1 cellular context compared by ENCODE assay signal in the genomic region with DNA sequence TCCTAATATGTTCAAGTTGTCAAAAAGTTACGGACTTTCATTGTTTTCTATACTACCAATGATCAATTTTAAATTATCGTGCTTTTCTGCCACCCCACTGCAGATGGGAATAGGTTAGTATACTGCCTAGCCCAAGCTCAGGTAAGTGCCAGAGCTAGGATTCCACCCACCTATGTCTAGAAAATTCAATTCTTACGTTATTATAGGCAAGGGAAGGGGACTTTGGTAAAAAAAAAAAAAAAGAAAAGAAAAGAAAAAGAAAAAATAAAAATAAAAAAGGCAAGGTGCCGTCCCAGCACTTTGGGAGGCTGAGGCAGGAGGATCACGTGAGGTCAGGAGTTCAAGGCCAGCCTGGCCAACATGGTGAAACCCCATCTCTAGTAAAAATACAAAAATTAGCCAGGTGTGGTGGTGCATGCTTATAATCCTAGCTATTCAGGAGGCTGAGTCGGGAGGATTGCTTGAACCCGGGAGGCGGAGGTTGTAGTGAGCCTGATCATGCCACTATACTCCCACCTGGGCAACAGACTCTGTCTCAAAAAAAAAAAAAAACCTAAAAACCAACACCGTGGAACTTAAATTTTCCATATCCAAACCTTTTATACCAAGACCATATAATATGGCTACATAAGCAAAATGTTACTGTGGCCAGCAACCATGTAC.
TF ChIP-seq lines count a peak whose summit lies in the region.

No MANE protein-coding gene starts in this region.

TF ChIP-seq in K562, 482 proteins besides CTCF, POLR2A, EP300 and RAD21 (continued from another document):
- TF ChIP-seq, protein P1, sequence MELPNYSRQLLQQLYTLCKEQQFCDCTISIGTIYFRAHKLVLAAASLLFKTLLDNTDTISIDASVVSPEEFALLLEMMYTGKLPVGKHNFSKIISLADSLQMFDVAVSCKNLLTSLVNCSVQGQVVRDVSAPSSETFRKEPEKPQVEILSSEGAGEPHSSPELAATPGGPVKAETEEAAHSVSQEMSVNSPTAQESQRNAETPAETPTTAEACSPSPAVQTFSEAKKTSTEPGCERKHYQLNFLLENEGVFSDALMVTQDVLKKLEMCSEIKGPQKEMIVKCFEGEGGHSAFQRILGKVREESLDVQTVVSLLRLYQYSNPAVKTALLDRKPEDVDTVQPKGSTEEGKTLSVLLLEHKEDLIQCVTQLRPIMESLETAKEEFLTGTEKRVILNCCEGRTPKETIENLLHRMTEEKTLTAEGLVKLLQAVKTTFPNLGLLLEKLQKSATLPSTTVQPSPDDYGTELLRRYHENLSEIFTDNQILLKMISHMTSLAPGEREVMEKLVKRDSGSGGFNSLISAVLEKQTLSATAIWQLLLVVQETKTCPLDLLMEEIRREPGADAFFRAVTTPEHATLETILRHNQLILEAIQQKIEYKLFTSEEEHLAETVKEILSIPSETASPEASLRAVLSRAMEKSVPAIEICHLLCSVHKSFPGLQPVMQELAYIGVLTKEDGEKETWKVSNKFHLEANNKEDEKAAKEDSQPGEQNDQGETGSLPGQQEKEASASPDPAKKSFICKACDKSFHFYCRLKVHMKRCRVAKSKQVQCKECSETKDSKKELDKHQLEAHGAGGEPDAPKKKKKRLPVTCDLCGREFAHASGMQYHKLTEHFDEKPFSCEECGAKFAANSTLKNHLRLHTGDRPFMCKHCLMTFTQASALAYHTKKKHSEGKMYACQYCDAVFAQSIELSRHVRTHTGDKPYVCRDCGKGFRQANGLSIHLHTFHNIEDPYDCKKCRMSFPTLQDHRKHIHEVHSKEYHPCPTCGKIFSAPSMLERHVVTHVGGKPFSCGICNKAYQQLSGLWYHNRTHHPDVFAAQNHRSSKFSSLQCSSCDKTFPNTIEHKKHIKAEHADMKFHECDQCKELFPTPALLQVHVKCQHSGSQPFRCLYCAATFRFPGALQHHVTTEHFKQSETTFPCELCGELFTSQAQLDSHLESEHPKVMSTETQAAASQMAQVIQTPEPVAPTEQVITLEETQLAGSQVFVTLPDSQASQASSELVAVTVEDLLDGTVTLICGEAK (IDR thresholded peaks at IDR 0.05) = peak; percentile 28
- TF ChIP-seq, protein P1 (CRISPR knock-in tag; IDR thresholded peaks at IDR 0.05) = no peak
- no peak for TF ChIP-seq ZNF707 (CRISPR knock-in tag; conservative IDR thresholded peaks at IDR 0.05)
- TF ChIP-seq, protein P2, sequence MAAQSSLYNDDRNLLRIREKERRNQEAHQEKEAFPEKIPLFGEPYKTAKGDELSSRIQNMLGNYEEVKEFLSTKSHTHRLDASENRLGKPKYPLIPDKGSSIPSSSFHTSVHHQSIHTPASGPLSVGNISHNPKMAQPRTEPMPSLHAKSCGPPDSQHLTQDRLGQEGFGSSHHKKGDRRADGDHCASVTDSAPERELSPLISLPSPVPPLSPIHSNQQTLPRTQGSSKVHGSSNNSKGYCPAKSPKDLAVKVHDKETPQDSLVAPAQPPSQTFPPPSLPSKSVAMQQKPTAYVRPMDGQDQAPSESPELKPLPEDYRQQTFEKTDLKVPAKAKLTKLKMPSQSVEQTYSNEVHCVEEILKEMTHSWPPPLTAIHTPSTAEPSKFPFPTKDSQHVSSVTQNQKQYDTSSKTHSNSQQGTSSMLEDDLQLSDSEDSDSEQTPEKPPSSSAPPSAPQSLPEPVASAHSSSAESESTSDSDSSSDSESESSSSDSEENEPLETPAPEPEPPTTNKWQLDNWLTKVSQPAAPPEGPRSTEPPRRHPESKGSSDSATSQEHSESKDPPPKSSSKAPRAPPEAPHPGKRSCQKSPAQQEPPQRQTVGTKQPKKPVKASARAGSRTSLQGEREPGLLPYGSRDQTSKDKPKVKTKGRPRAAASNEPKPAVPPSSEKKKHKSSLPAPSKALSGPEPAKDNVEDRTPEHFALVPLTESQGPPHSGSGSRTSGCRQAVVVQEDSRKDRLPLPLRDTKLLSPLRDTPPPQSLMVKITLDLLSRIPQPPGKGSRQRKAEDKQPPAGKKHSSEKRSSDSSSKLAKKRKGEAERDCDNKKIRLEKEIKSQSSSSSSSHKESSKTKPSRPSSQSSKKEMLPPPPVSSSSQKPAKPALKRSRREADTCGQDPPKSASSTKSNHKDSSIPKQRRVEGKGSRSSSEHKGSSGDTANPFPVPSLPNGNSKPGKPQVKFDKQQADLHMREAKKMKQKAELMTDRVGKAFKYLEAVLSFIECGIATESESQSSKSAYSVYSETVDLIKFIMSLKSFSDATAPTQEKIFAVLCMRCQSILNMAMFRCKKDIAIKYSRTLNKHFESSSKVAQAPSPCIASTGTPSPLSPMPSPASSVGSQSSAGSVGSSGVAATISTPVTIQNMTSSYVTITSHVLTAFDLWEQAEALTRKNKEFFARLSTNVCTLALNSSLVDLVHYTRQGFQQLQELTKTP (IDR thresholded peaks at IDR 0.05; ENCODE audit: low read depth in 1 of 2, partially characterized antibody in 2 of 2) = peak in 1 of 2 experiments; percentile 6
- TF ChIP-seq ZNF316 (IDR thresholded peaks at IDR 0.05) = peak; percentile 74
- no peak for TF ChIP-seq ZNF24 (IDR thresholded peaks at IDR 0.05)
- TF ChIP-seq CHD1 (IDR thresholded peaks at IDR 0.05; ENCODE audit: low read length) = peak; percentile 5
- TF ChIP-seq C11orf30 (IDR thresholded peaks at IDR 0.05; ENCODE audit: low read depth) = peak; percentile 32; the same call in 1 of the 2 replicates
- TF ChIP-seq POLR3A (IDR thresholded peaks at IDR 0.05; ENCODE audit: borderline replicate concordance, extremely low read depth, insufficient read depth, insufficient read length) = no peak
- TF ChIP-seq ZNF124 (CRISPR knock-in tag; IDR thresholded peaks at IDR 0.05) = no peak
- TF ChIP-seq HDAC1 (IDR thresholded peaks at IDR 0.05) = 0 out of 4 replicates have a peak, but pooled peaks of 1 of the 2 experiments have one; percentile 16
- 0 out of 4 replicates have a peak, but pooled peaks of 1 of the 2 experiments have one; percentile 28 for TF ChIP-seq FOXK2 (conservative IDR thresholded peaks at IDR 0.05 in 1 of 2, IDR thresholded peaks at IDR 0.05 in 1 of 2; ENCODE audit: low read depth in 2 of 2)
- no peak for TF ChIP-seq ZNF699 (CRISPR knock-in tag; IDR thresholded peaks at IDR 0.05; ENCODE audit: insufficient replicate concordance)
- TF ChIP-seq, protein P3, sequence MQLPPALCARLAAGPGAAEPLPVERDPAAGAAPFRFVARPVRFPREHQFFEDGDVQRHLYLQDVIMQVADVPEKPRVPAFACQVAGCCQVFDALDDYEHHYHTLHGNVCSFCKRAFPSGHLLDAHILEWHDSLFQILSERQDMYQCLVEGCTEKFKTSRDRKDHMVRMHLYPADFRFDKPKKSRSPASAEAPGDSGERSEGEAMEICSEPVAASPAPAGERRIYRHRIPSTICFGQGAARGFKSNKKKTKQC (CRISPR knock-in tag; IDR thresholded peaks at IDR 0.05) = no peak
- TF ChIP-seq, protein P4, sequence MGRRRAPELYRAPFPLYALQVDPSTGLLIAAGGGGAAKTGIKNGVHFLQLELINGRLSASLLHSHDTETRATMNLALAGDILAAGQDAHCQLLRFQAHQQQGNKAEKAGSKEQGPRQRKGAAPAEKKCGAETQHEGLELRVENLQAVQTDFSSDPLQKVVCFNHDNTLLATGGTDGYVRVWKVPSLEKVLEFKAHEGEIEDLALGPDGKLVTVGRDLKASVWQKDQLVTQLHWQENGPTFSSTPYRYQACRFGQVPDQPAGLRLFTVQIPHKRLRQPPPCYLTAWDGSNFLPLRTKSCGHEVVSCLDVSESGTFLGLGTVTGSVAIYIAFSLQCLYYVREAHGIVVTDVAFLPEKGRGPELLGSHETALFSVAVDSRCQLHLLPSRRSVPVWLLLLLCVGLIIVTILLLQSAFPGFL (CRISPR knock-in tag; IDR thresholded peaks at IDR 0.05) = no peak
- no peak for TF ChIP-seq MCM3 (IDR thresholded peaks at IDR 0.05)
- TF ChIP-seq, protein P5, sequence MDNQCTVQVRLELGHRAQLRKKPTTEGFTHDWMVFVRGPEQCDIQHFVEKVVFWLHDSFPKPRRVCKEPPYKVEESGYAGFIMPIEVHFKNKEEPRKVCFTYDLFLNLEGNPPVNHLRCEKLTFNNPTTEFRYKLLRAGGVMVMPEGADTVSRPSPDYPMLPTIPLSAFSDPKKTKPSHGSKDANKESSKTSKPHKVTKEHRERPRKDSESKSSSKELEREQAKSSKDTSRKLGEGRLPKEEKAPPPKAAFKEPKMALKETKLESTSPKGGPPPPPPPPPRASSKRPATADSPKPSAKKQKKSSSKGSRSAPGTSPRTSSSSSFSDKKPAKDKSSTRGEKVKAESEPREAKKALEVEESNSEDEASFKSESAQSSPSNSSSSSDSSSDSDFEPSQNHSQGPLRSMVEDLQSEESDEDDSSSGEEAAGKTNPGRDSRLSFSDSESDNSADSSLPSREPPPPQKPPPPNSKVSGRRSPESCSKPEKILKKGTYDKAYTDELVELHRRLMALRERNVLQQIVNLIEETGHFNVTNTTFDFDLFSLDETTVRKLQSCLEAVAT (IDR thresholded peaks at IDR 0.05) = peak in 1 of 2 experiments; percentile 43; a peak in 2 of 4 replicates
- TF ChIP-seq, protein P6, sequence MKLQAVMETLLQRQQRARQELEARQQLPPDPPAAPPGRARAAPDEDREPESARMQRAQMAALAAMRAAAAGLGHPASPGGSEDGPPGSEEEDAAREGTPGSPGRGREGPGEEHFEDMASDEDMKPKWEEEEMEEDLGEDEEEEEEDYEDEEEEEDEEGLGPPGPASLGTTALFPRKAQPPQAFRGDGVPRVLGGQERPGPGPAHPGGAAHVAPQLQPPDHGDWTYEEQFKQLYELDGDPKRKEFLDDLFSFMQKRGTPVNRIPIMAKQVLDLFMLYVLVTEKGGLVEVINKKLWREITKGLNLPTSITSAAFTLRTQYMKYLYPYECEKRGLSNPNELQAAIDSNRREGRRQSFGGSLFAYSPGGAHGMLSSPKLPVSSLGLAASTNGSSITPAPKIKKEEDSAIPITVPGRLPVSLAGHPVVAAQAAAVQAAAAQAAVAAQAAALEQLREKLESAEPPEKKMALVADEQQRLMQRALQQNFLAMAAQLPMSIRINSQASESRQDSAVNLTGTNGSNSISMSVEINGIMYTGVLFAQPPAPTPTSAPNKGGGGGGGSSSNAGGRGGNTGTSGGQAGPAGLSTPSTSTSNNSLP (IDR thresholded peaks at IDR 0.05; ENCODE audit: borderline replicate concordance, low read depth, low read length) = no peak
- TF ChIP-seq SMARCA4 (IDR thresholded peaks at IDR 0.05) = 0 out of 2 replicates have a peak, but pooled peaks have one; percentile 14
- peak; percentile 57; the same call in 1 of the 2 replicates for TF ChIP-seq SUPT5H (IDR thresholded peaks at IDR 0.05)
- TF ChIP-seq BHLHE40 (IDR thresholded peaks at IDR 0.05; ENCODE audit: low read length) = peak; percentile 65; the same call in 1 of the 2 replicates
- peak; percentile 31 for TF ChIP-seq ASH1L (IDR thresholded peaks at IDR 0.05; ENCODE audit: borderline replicate concordance, low read depth, partially characterized antibody)
